ENCODE assay signal across 1 cellular context in genomic region chr7:2019693-2020511, GRCh38.
A peak's percentile ranks its signal among the peaks of the same experiment; 100 is the strongest.
TF ChIP-seq lines count a peak whose summit lies in the region.

No MANE protein-coding gene starts in this region.

TF ChIP-seq in K562, 482 proteins besides CTCF, POLR2A, EP300 and RAD21 (continued from another document and continues in another):
- no peak for TF ChIP-seq PHF21A (IDR thresholded peaks at IDR 0.05; ENCODE audit: borderline replicate concordance, low read depth)
- peak; percentile 70 for TF ChIP-seq MEF2D (tag; conservative IDR thresholded peaks at IDR 0.05; ENCODE audit: low read depth)
- 0 out of 2 replicates have a peak, but pooled peaks have one; percentile 4 for TF ChIP-seq ATF4 (CRISPR knock-in tag; IDR thresholded peaks at IDR 0.05)
- no peak for TF ChIP-seq ZNF436 (CRISPR knock-in tag; IDR thresholded peaks at IDR 0.05)
- peak; percentile 84 for TF ChIP-seq PKNOX1 (IDR thresholded peaks at IDR 0.05)
- TF ChIP-seq PBX2 (CRISPR knock-in tag; IDR thresholded peaks at IDR 0.05; ENCODE audit: low read depth), result peak; percentile 7; the same call in 1 of the 2 replicates
- TF ChIP-seq PBX2 (tag; conservative IDR thresholded peaks at IDR 0.05; ENCODE audit: low read depth), result peak; percentile 52
- no peak for TF ChIP-seq RFX1 (IDR thresholded peaks at IDR 0.05)
- no peak for TF ChIP-seq HDAC3 (IDR thresholded peaks at IDR 0.05; ENCODE audit: borderline replicate concordance, partially characterized antibody)
- no peak for TF ChIP-seq KAT2B (IDR thresholded peaks at IDR 0.05; ENCODE audit: low read depth, low read length)
- no peak for TF ChIP-seq ARHGAP35 (IDR thresholded peaks at IDR 0.05; ENCODE audit: partially characterized antibody)
- TF ChIP-seq KLF6 (CRISPR knock-in tag; IDR thresholded peaks at IDR 0.05; ENCODE audit: borderline replicate concordance), result 0 out of 2 replicates have a peak, but pooled peaks have one; percentile 13
- no peak for TF ChIP-seq E2F1 (CRISPR knock-in tag; IDR thresholded peaks at IDR 0.05)
- no peak for TF ChIP-seq ZNF780A (CRISPR knock-in tag; IDR thresholded peaks at IDR 0.05)
- peak; percentile 70 for TF ChIP-seq GABPB1 (CRISPR knock-in tag; IDR thresholded peaks at IDR 0.05)
- peak; percentile 87; the same call in 1 of the 2 replicates for TF ChIP-seq ERF (CRISPR knock-in tag; IDR thresholded peaks at IDR 0.05)
- TF ChIP-seq CREBBP (IDR thresholded peaks at IDR 0.05; ENCODE audit: low read depth, low read length), result no peak
- no peak for TF ChIP-seq HEY1 (CRISPR knock-in tag; IDR thresholded peaks at IDR 0.05; ENCODE audit: borderline replicate concordance)
- TF ChIP-seq CREB3 (tag; conservative IDR thresholded peaks at IDR 0.05; ENCODE audit: low read depth), result peak; percentile 64
- peak; percentile 65 for TF ChIP-seq RBBP5 (IDR thresholded peaks at IDR 0.05; ENCODE audit: borderline replicate concordance, insufficient read depth, low read length, poor library complexity, severe bottlenecking)
- TF ChIP-seq ZNF12 (CRISPR knock-in tag; IDR thresholded peaks at IDR 0.05), result no peak
- TF ChIP-seq SMAD2 (IDR thresholded peaks at IDR 0.05; ENCODE audit: low read depth, low read length), result no peak
- TF ChIP-seq HNRNPUL1 (IDR thresholded peaks at IDR 0.05; ENCODE audit: low read length), result no peak
- TF ChIP-seq NFXL1 (CRISPR knock-in tag; IDR thresholded peaks at IDR 0.05), result no peak
- TF ChIP-seq NUFIP1 (IDR thresholded peaks at IDR 0.05; ENCODE audit: partially characterized antibody), result no peak
- TF ChIP-seq REST (CRISPR knock-in tag; IDR thresholded peaks at IDR 0.05; ENCODE audit: low read depth), result peak; percentile 82; the same call in 1 of the 2 replicates
- no peak for TF ChIP-seq EZH2 (IDR thresholded peaks at IDR 0.05; ENCODE audit: borderline replicate concordance, low read depth, low read length)
- no peak for TF ChIP-seq CTCFL (IDR thresholded peaks at IDR 0.05; ENCODE audit: borderline replicate concordance, insufficient read depth, low read depth, low read length, poor library complexity, severe bottlenecking)
- TF ChIP-seq TFAP4 (CRISPR knock-in tag; IDR thresholded peaks at IDR 0.05; ENCODE audit: borderline replicate concordance), result peak; percentile 86
- no peak for TF ChIP-seq ID3 (CRISPR knock-in tag; IDR thresholded peaks at IDR 0.05)
- TF ChIP-seq ID3 (tag; IDR thresholded peaks at IDR 0.05), result peak; percentile 76; the same call in 1 of the 2 replicates
- no peak for TF ChIP-seq TOE1 (IDR thresholded peaks at IDR 0.05; ENCODE audit: borderline replicate concordance)
- no peak; the same call in 1 of the 2 replicates for TF ChIP-seq TOE1 (CRISPR knock-in tag; IDR thresholded peaks at IDR 0.05; ENCODE audit: borderline replicate concordance, low read depth)
- TF ChIP-seq ZNF133 (CRISPR knock-in tag; IDR thresholded peaks at IDR 0.05), result no peak
- TF ChIP-seq ZHX1 (conservative IDR thresholded peaks at IDR 0.05; ENCODE audit: low read length), result no peak
- no peak for TF ChIP-seq HMG20A (CRISPR knock-in tag; conservative IDR thresholded peaks at IDR 0.05)
- TF ChIP-seq SAP30 (IDR thresholded peaks at IDR 0.05; ENCODE audit: borderline replicate concordance, insufficient read depth, low read depth, low read length, poor library complexity, severe bottlenecking), result peak; percentile 31
- peak; percentile 87 for TF ChIP-seq HMGN3 (IDR thresholded peaks at IDR 0.05; ENCODE audit: borderline replicate concordance, extremely low read depth, insufficient read length, low read depth, low read length)
- TF ChIP-seq CBFA2T3 (IDR thresholded peaks at IDR 0.05), result peak; percentile 33
- TF ChIP-seq MTA3 (IDR thresholded peaks at IDR 0.05; ENCODE audit: borderline replicate concordance), result peak; percentile 67; the same call in 1 of the 2 replicates
- no peak for TF ChIP-seq ZNF277 (CRISPR knock-in tag; IDR thresholded peaks at IDR 0.05; ENCODE audit: borderline replicate concordance)
